7 cellular contexts compared by ENCODE assay signal in the genomic region with DNA sequence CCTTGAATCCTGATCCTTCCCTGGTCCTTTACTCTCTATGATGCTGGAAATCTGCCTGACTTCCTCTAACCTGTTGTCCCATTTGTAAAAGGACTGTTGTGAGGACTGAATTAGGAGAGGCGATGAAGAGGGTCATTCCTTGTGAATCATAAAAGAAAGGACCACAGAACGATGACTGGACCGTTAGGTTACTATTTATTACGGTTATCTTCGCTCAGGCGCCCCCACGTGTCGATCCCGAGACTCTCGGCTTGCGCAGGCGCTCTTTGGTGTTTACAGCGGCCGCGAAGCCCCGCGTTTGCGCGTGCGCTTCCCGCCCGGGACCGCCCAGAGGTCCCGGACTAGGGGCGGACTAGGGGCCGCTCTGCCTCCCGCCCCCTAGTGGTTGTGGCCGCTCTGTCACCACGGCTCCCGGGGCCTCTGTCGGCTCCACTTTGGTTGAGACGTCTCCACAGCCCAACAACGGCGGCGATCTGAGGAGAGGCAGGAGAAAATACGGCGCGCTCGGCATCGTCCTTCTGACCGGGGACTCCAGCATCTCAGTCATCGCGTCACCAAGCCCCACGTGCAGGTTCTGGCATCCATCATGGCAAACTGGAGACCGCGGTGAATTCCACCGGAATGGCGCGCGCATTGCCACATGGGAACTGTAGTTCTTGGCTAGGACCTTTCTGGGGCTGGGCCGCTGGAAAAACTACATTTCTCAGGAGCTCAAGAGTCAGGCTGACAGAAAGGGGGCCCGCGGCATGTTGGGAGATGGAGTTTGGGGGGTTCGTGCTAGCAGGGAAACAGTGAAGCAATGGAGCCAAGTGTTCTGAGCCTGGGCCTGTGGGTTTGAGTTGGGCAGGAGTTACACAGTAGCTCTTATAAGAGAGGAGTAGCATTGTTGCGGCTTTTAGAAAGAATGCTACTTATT.
A peak's percentile ranks its signal among the peaks of the same experiment; 100 is the strongest.
DNase-seq lines count a peak whose midpoint lies in the region; ATAC-seq and TF ChIP-seq lines count a peak whose summit lies in the region.

A gene with protein sequence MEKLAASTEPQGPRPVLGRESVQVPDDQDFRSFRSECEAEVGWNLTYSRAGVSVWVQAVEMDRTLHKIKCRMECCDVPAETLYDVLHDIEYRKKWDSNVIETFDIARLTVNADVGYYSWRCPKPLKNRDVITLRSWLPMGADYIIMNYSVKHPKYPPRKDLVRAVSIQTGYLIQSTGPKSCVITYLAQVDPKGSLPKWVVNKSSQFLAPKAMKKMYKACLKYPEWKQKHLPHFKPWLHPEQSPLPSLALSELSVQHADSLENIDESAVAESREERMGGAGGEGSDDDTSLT (minus strand): TSS at position 596 of the 916 bp plus-strand sequence. CDS start 12,866 bp downstream, outside the sequence.

- TF ChIP-seq CTCF in astrocyte of the spinal cord (IDR thresholded peaks at IDR 0.05; ENCODE audit: low read depth, low read length): peak; percentile 96
- peak; percentile 90 for TF ChIP-seq CTCF in retinal pigment epithelial cell (conservative IDR thresholded peaks at IDR 0.05; ENCODE audit: low read depth, low read length)

- in situ Hi-C loops in astrocyte of the spinal cord (cut with HindIII; ENCODE audit: low sequenced_read_pairs): no loop called here

- ATAC-seq in GM18508 (IDR thresholded peaks at IDR 0.05; ENCODE audit: insufficient read depth, unreplicated experiment) (peak; percentile 40), HG03025 (IDR thresholded peaks at IDR 0.05; ENCODE audit: low FRiP score, unreplicated experiment) (peak; percentile 90)

- H3K4me3 ChIP-seq in astrocyte of the spinal cord (ENCODE audit: low read depth, low read length): peak within 1 kb of the TSS; percentile 78
- H3K4me3 ChIP-seq in retinal pigment epithelial cell (ENCODE audit: low read length): peak within 1 kb of the TSS; percentile 85

- DNase-seq in NCI-H2081 (lab: John Stamatoyannopoulos, UW) (peak; percentile 92), T1000 (lab: John Stamatoyannopoulos, UW) (peak; percentile 95), astrocyte of the spinal cord (ENCODE audit: low read depth, low spot score) (peak; percentile 96), hippocampal formation (lab: John Stamatoyannopoulos, UW) (peak; percentile 96 to 98), retinal pigment epithelial cell (ENCODE audit: low read depth) (peak; percentile 76)

Comparison
In these comparisons a context has a peak if more than half of its experiments do, and no peak if none do; other contexts are left out.
1. Peak in every context shown above with its lines: DNase-seq, ATAC-seq and H3K4me3 ChIP-seq.